9 cellular contexts compared by ENCODE assay signal in genomic region chr4:10622728-10623127, GRCh38.
DNase-seq lines count a peak whose midpoint lies in the region; ATAC-seq and TF ChIP-seq lines count a peak whose summit lies in the region.
"Had no signal": no experiment of that assay in that cellular context is flagged by ENCODE, and none has a peak within 500 bp of the region (broad histone marks: within the 10 kb centered on the region; RNA-seq: fewer than 3 reads in every experiment).

No MANE protein-coding gene starts in this region.

- DNase-seq in fibroblast of villous mesenchyme (ENCODE audit: low read depth) (peak; percentile 12), gastrocnemius medialis (no peak), cerebellar nuclear complex (lab: John Stamatoyannopoulos, UW) (no peak), mesothelial cell of epicardium (ENCODE audit: low spot score in 2 of 2, unreplicated experiment in 2 of 2) (no peak)
- DNase-seq in activated T-cell treated with anti-CD3 and anti-CD28 coated beads, Interleukin-2, amount 50 U/mL, for 24 hours, result no peak
- DNase-seq: mesenchymal stem cell had no signal

- intact Hi-C loops in gastrocnemius medialis (cut with DNase I; ENCODE audit: low total_unique reads), result no loop called here

- ATAC-seq in GM21360 (IDR thresholded peaks at IDR 0.05; ENCODE audit: unreplicated experiment) (peak; percentile 57), gastrocnemius medialis (no peak)

- H3K4me3 Mint-ChIP-seq in activated T-cell treated with anti-CD3 and anti-CD28 coated beads, Interleukin-2, amount 50 U/mL, for 24 hours, result no peak overlapping the region
- H3K4me3 Mint-ChIP-seq in mesothelial cell of epicardium, result no peak overlapping the region

- H3K79me2 ChIP-seq in Loucy (ENCODE audit: insufficient read depth, low read length), result no peaks in the 10 kb centered on the region

- H3K4me1 ChIP-seq in Loucy (ENCODE audit: insufficient read depth, low read length, poor library complexity, severe bottlenecking) (peaks cover 58% of the 10 kb centered on the region), gastrocnemius medialis (no peaks in the 10 kb centered on the region)

- H3K27me3 ChIP-seq in Loucy (ENCODE audit: insufficient read depth, low read length, poor library complexity, severe bottlenecking) (no peaks in the 10 kb centered on the region), gastrocnemius medialis (no peaks in the 10 kb centered on the region)

- no peaks in the 10 kb centered on the region for H3K9me3 Mint-ChIP-seq in activated T-cell treated with anti-CD3 and anti-CD28 coated beads, Interleukin-2, amount 50 U/mL, for 24 hours
- peaks cover 7% of the 10 kb centered on the region for H3K9me3 Mint-ChIP-seq in mesothelial cell of epicardium

- H3K4me1 Mint-ChIP-seq in activated T-cell treated with anti-CD3 and anti-CD28 coated beads, Interleukin-2, amount 50 U/mL, for 24 hours (ENCODE audit: low read depth), result no peaks in the 10 kb centered on the region
- H3K4me1 Mint-ChIP-seq in mesothelial cell of epicardium, result peaks cover 50% of the 10 kb centered on the region

- H3K9ac ChIP-seq in Loucy (ENCODE audit: low read depth, low read length, poor library complexity, severe bottlenecking), result no peak overlapping the region

- H4K20me1 ChIP-seq in Loucy (ENCODE audit: insufficient read depth, low read length, poor library complexity, severe bottlenecking), result no peaks in the 10 kb centered on the region

- TF ChIP-seq POLR2A in gastrocnemius medialis (IDR thresholded peaks at IDR 0.05), result no peak

- H3K4me2 ChIP-seq in Loucy (ENCODE audit: low read depth, low read length, poor library complexity, severe bottlenecking), result no peak overlapping the region

- in situ Hi-C loops in gastrocnemius medialis (cut with MboI; ENCODE audit: low sequenced_read_pairs in 4 of 4), result no loop called here

- no peaks in the 10 kb centered on the region for H3K36me3 ChIP-seq in Loucy (ENCODE audit: insufficient read depth, low read length)
- H3K36me3 ChIP-seq in gastrocnemius medialis, result no peaks in the 10 kb centered on the region

- no peak overlapping the region for H3K27ac ChIP-seq in gastrocnemius medialis

- H3K9me3 ChIP-seq in Loucy (ENCODE audit: insufficient read depth, low read depth, low read length) (no peaks in the 10 kb centered on the region), gastrocnemius medialis (no peaks in the 10 kb centered on the region)

- H2AFZ ChIP-seq in Loucy (ENCODE audit: low read length), result no peak overlapping the region

- no peaks in the 10 kb centered on the region for H3K36me3 Mint-ChIP-seq in activated T-cell treated with anti-CD3 and anti-CD28 coated beads, Interleukin-2, amount 50 U/mL, for 24 hours (ENCODE audit: low read depth)
- H3K36me3 Mint-ChIP-seq in mesothelial cell of epicardium, result no peaks in the 10 kb centered on the region

- peaks cover 4% of the 10 kb centered on the region for H3K27me3 Mint-ChIP-seq in activated T-cell treated with anti-CD3 and anti-CD28 coated beads, Interleukin-2, amount 50 U/mL, for 24 hours
- H3K27me3 Mint-ChIP-seq in mesothelial cell of epicardium (ENCODE audit: low read depth), result peaks cover 1% of the 10 kb centered on the region

- no peak overlapping the region for H3K27ac Mint-ChIP-seq in activated T-cell treated with anti-CD3 and anti-CD28 coated beads, Interleukin-2, amount 50 U/mL, for 24 hours
- no peak overlapping the region for H3K27ac Mint-ChIP-seq in mesothelial cell of epicardium

- TF ChIP-seq CTCF in GM12873 (IDR thresholded peaks at IDR 0.05; ENCODE audit: insufficient read depth, low read depth, low read length, missing control alignments) (peak; percentile 60), Loucy (conservative IDR thresholded peaks at IDR 0.05; ENCODE audit: low read length) (peak; percentile 71), fibroblast of villous mesenchyme (IDR thresholded peaks at IDR 0.05; ENCODE audit: insufficient read depth, low read depth, low read length) (peak; percentile 57), gastrocnemius medialis (IDR thresholded peaks at IDR 0.05 in 4 of 5, conservative IDR thresholded peaks at IDR 0.05 in 1 of 5) (no peak), mesothelial cell of epicardium (IDR thresholded peaks at IDR 0.05; ENCODE audit: unreplicated experiment) (no peak)

- H3K4me3 ChIP-seq in Loucy (ENCODE audit: low read length, poor library complexity, severe bottlenecking), result no peak overlapping the region
- no peak overlapping the region for H3K4me3 ChIP-seq in fibroblast of villous mesenchyme (ENCODE audit: low read depth, low read length)
- no peak overlapping the region for H3K4me3 ChIP-seq in gastrocnemius medialis

- H3K9me2 ChIP-seq in Loucy (replicated peaks; ENCODE audit: low read depth, low read length), result no peaks in the 10 kb centered on the region

- no peaks in the 10 kb centered on the region for H3F3A ChIP-seq in Loucy (ENCODE audit: low read depth)

Comparison
In these comparisons a context has a peak if more than half of its experiments do, and no peak if none do; other contexts are left out.
1. CTCF ChIP-seq: peak in GM12873 (single experiment), Loucy (single experiment) and fibroblast of villous mesenchyme (single experiment); none in gastrocnemius medialis (0 of 5) and mesothelial cell of epicardium (single experiment).